In the genomic region with DNA sequence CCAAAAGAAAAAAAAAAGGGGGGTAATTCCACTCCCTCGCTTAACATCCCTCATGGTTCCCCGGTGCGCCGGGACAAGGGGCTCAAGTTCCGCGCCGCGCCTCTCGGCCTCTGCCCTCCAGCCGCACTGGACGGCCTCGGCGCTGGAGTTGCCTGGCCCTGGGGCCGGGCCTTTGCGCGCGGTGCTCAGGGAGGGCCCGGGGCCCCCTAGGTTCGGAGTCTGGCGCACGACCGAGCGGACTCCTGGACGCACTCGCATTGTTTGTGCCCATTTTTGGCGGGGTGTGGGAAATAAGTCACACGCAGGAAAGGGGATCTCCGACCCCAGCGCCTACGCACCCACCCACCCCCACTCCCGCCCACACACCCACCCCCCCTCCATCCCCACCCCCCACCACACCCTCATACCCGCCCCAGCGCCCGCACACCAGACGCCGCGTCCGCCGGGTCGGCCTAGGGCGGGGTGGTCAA, we compare ENCODE assay signal across 8 cellular contexts. TPM values are rescaled to one million over a fixed set of nuclear protein-coding genes. Genes with fewer than 3 reads are reported as not detected.
A peak's percentile ranks its signal among the peaks of the same experiment; 100 is the strongest.
DNase-seq lines count a peak whose midpoint lies in the region; ATAC-seq and TF ChIP-seq lines count a peak whose summit lies in the region.

No MANE protein-coding gene starts in this region.

- H4K8ac ChIP-seq in neuronal stem cell (ENCODE audit: low read depth, low read length) = no peak overlapping the region

- no peak overlapping the region for H2BK120ac ChIP-seq in neuronal stem cell (ENCODE audit: low read depth, low read length)

- peak overlapping the region; percentile 94 for H3K18ac ChIP-seq in neuronal stem cell (ENCODE audit: low read length)

- H2BK15ac ChIP-seq in neuronal stem cell (ENCODE audit: low read length) = no peak overlapping the region

- peak overlapping the region; percentile 80 for H2BK5ac ChIP-seq in neuronal stem cell (ENCODE audit: low read length)

- H2BK12ac ChIP-seq in neuronal stem cell (ENCODE audit: low read length) = no peak overlapping the region

- no peak overlapping the region for H2AK5ac ChIP-seq in neuronal stem cell (ENCODE audit: low read depth, low read length)

- H3K9ac ChIP-seq in HUES6 (ENCODE audit: low read length) (peak overlapping the region; percentile 100), neuronal stem cell (ENCODE audit: low read depth, low read length, poor library complexity) (peak overlapping the region; percentile 91)

- no peak overlapping the region for H3K4ac ChIP-seq in neuronal stem cell (ENCODE audit: low read length)

- H3K4me1 ChIP-seq in HUES6 (ENCODE audit: control insufficient read depth, insufficient read depth, low read length) = peaks cover 15% of the 10 kb centered on the region; the same call in 1 of the 2 replicates
- peaks cover 7 to 15% of the 10 kb centered on the region in 2 donors for H3K4me1 ChIP-seq in neuronal stem cell (ENCODE audit: control insufficient read depth in 2 of 2, insufficient read depth in 1 of 2, low read depth in 1 of 2, low read length in 2 of 2)

- H3K27ac ChIP-seq in HUES6 (ENCODE audit: low read depth, low read length) (peak overlapping the region; percentile 88; the same call in 1 of the 2 replicates), neuronal stem cell (replicated peaks; ENCODE audit: low read length) (peak overlapping the region; percentile 70)

- no CpG with 5 or more reads among the region's 41 CpGs for WGBS in neuronal stem cell (ENCODE audit: extremely low coverage in 2 of 2, insufficient read length in 2 of 2, insufficient replicate concordance in 1 of 2), 2 donors

- H3K36me3 Mint-ChIP-seq in activated CD4-positive, alpha-beta T cell treated with anti-CD3 and anti-CD28 coated beads, Interleukin-2, amount 10 ng/mL, durations not matched to agents 24 days and 14 days (ENCODE audit: low read depth) = peaks cover 72% of the 10 kb centered on the region

- peak overlapping the region; percentile 94 for H3K14ac ChIP-seq in neuronal stem cell (ENCODE audit: low read length)

- peak overlapping the region; percentile 100 for H3K4me3 Mint-ChIP-seq in activated CD4-positive, alpha-beta T cell treated with anti-CD3 and anti-CD28 coated beads, Interleukin-2, amount 10 ng/mL, durations not matched to agents 24 days and 14 days

- H3K27me3 ChIP-seq in GM06990 (replicated peaks; ENCODE audit: control insufficient read depth, insufficient read depth, low read length) = no peaks in the 10 kb centered on the region
- H3K27me3 ChIP-seq in HUES6 (ENCODE audit: control insufficient read depth, insufficient read depth, low read length) = no peaks in the 10 kb centered on the region
- no peaks in the 10 kb centered on the region for H3K27me3 ChIP-seq in neuronal stem cell (ENCODE audit: control insufficient read depth in 3 of 3, insufficient read depth in 3 of 3, low read depth in 1 of 3, low read length in 3 of 3)

- no peaks in the 10 kb centered on the region for H3K9me3 Mint-ChIP-seq in activated CD4-positive, alpha-beta T cell treated with anti-CD3 and anti-CD28 coated beads, Interleukin-2, amount 10 ng/mL, durations not matched to agents 24 days and 14 days

- no peak overlapping the region for H4K91ac ChIP-seq in neuronal stem cell (ENCODE audit: low read depth, low read length, poor library complexity)

- H3K27ac Mint-ChIP-seq in activated CD4-positive, alpha-beta T cell treated with anti-CD3 and anti-CD28 coated beads, Interleukin-2, amount 10 ng/mL, durations not matched to agents 24 days and 14 days = peak overlapping the region; percentile 95

- H2AFZ ChIP-seq in neuronal stem cell (ENCODE audit: low read length) = peak overlapping the region; percentile 89

- peak; percentile 28 for ATAC-seq in GM21515 (IDR thresholded peaks at IDR 0.05; ENCODE audit: unreplicated experiment)

- H3K4me1 Mint-ChIP-seq in activated CD4-positive, alpha-beta T cell treated with anti-CD3 and anti-CD28 coated beads, Interleukin-2, amount 10 ng/mL, durations not matched to agents 24 days and 14 days = peaks cover 35% of the 10 kb centered on the region

- H3K27me3 Mint-ChIP-seq in activated CD4-positive, alpha-beta T cell treated with anti-CD3 and anti-CD28 coated beads, Interleukin-2, amount 10 ng/mL, durations not matched to agents 24 days and 14 days = peaks cover 2% of the 10 kb centered on the region

- no peak overlapping the region for H3K23ac ChIP-seq in neuronal stem cell (ENCODE audit: low read depth, low read length, poor library complexity)

- intact Hi-C loops in activated CD4-positive, alpha-beta T cell treated with anti-CD3 and anti-CD28 coated beads, Interleukin-2, amount 10 ng/mL, durations not matched to agents 24 days and 14 days (cut with micrococcal nuclease) = no loop called here

- no peaks in the 10 kb centered on the region for H3K9me3 ChIP-seq in HUES6 (ENCODE audit: control insufficient read depth, insufficient read depth, low read depth, low read length)
- H3K9me3 ChIP-seq in neuronal stem cell (replicated peaks in 1 of 2; ENCODE audit: control insufficient read depth in 2 of 2, insufficient read depth in 1 of 2, low read depth in 1 of 2, low read length in 2 of 2) = peaks cover 0 to 5% of the 10 kb centered on the region in 2 donors

- TF ChIP-seq CTCF in GM06990 (IDR thresholded peaks at IDR 0.05; ENCODE audit: insufficient read depth, low read length, poor library complexity, severe bottlenecking) (no peak), fibroblast of pulmonary artery (IDR thresholded peaks at IDR 0.05; ENCODE audit: low read length, missing control alignments) (no peak)

- H3K4me3 ChIP-seq in GM06990 (replicated peaks; ENCODE audit: low read depth, low read length) (peak overlapping the region; percentile 99), HUES6 (ENCODE audit: low read depth, low read length) (peak overlapping the region; percentile 78), fibroblast of pulmonary artery (replicated peaks; ENCODE audit: low read depth, low read length) (peak overlapping the region; percentile 100), neuronal stem cell (ENCODE audit: low read length in 2 of 2) (peak overlapping the region; percentile 89 to 100)

- H3K4me2 ChIP-seq in neuronal stem cell (ENCODE audit: insufficient read depth, low read length, poor library complexity, severe bottlenecking) = peak overlapping the region; percentile 86

- DNase-seq in GM06990 (ENCODE audit: extremely low read depth, insufficient read length) = peak; percentile 74
- peak; percentile 84 for DNase-seq in activated CD4-positive, alpha-beta T cell treated with anti-CD3 and anti-CD28 coated beads, Interleukin-2, amount 10 ng/mL, durations not matched to agents 24 days and 14 days
- peak; percentile 39 for DNase-seq in fibroblast of pulmonary artery (ENCODE audit: low read depth)
- DNase-seq in neuronal stem cell (ENCODE audit: low spot score) = peak; percentile 42
- no peak for DNase-seq in NK-92 treated with Interleukin-12 subunit alpha and Interleukin-12 subunit beta, amount 100 ng/mL, for 24 hours (lab: John Stamatoyannopoulos, UW)
- no peak for DNase-seq in GM19240 (ENCODE audit: insufficient read length, low spot score)

- H3K79me1 ChIP-seq in neuronal stem cell (ENCODE audit: low read depth, low read length) = peaks cover 25% of the 10 kb centered on the region

- H3K36me3 ChIP-seq in GM06990 (ENCODE audit: control insufficient read depth, insufficient read depth, low read length) (peaks cover 43% of the 10 kb centered on the region), HUES6 (ENCODE audit: control insufficient read depth, insufficient read depth, low read length) (peaks cover 82% of the 10 kb centered on the region), neuronal stem cell (replicated peaks in 1 of 2; ENCODE audit: control insufficient read depth in 2 of 2, insufficient read depth in 2 of 2, low read length in 2 of 2) (peaks cover 72 to 81% of the 10 kb centered on the region in 2 donors)

RNA-seq across cellular contexts. Expression of gene MED22, which starts 0.4 kb away (rescaled TPM):
- 39.5 and 45.0 TPM in 2 replicates for total RNA-seq in activated CD4-positive, alpha-beta T cell treated with anti-CD3 and anti-CD28 coated beads, Interleukin-2, amount 10 ng/mL, durations not matched to agents 24 days and 14 days
- polyA plus RNA-seq in neuronal stem cell (2013, experiment 1 of 2) = 34.2 TPM
- 35.9 TPM for polyA plus RNA-seq in neuronal stem cell (2013, experiment 2 of 2)

RNA-seq across cellular contexts. Expression of gene RPL7A, which starts 0.5 kb away (rescaled TPM):
- total RNA-seq in activated CD4-positive, alpha-beta T cell treated with anti-CD3 and anti-CD28 coated beads, Interleukin-2, amount 10 ng/mL, durations not matched to agents 24 days and 14 days = 2,650 and 2,658 TPM in 2 replicates
- 3,338 TPM for polyA plus RNA-seq in neuronal stem cell (2013, experiment 1 of 2)
- 3,301 TPM for polyA plus RNA-seq in neuronal stem cell (2013, experiment 2 of 2)

RNA-seq across cellular contexts. Expression of gene SURF1, which starts 8.7 kb away (rescaled TPM):
- total RNA-seq in activated CD4-positive, alpha-beta T cell treated with anti-CD3 and anti-CD28 coated beads, Interleukin-2, amount 10 ng/mL, durations not matched to agents 24 days and 14 days = 29.8 and 33.2 TPM in 2 replicates
- 34.2 TPM for polyA plus RNA-seq in neuronal stem cell (2013, experiment 1 of 2)
- polyA plus RNA-seq in neuronal stem cell (2013, experiment 2 of 2) = 33.7 TPM

RNA-seq across cellular contexts. Expression of gene SURF2, which starts 8.8 kb away (rescaled TPM):
- 28.5 and 29.3 TPM in 2 replicates for total RNA-seq in activated CD4-positive, alpha-beta T cell treated with anti-CD3 and anti-CD28 coated beads, Interleukin-2, amount 10 ng/mL, durations not matched to agents 24 days and 14 days
- 22.0 TPM for polyA plus RNA-seq in neuronal stem cell (2013, experiment 1 of 2)
- 22.0 TPM for polyA plus RNA-seq in neuronal stem cell (2013, experiment 2 of 2)

RNA-seq across cellular contexts. Expression of gene SURF6, which starts 11.6 kb away (rescaled TPM):
- total RNA-seq in activated CD4-positive, alpha-beta T cell treated with anti-CD3 and anti-CD28 coated beads, Interleukin-2, amount 10 ng/mL, durations not matched to agents 24 days and 14 days = 27.4 and 28.8 TPM in 2 replicates
- polyA plus RNA-seq in neuronal stem cell (2013, experiment 1 of 2) = 11.6 TPM
- 11.5 TPM for polyA plus RNA-seq in neuronal stem cell (2013, experiment 2 of 2)

Comparison
In these comparisons a context has a peak if more than half of its experiments do, and no peak if none do; other contexts are left out.
1. DNase-seq: peak in GM06990 (single experiment), activated CD4-positive, alpha-beta T cell treated with anti-CD3 and anti-CD28 coated beads, Interleukin-2, amount 10 ng/mL, durations not matched to agents 24 days and 14 days (single experiment), fibroblast of pulmonary artery (single experiment) and neuronal stem cell (single experiment); none in NK-92 treated with Interleukin-12 subunit alpha and Interleukin-12 subunit beta, amount 100 ng/mL, for 24 hours (single experiment) and GM19240 (single experiment).
2. Peak in every context shown above with its lines, with median percentiles within 50 percentile points of each other: H3K4me3 ChIP-seq.